ENCODE assay signal across 8 cellular contexts in the genomic region with DNA sequence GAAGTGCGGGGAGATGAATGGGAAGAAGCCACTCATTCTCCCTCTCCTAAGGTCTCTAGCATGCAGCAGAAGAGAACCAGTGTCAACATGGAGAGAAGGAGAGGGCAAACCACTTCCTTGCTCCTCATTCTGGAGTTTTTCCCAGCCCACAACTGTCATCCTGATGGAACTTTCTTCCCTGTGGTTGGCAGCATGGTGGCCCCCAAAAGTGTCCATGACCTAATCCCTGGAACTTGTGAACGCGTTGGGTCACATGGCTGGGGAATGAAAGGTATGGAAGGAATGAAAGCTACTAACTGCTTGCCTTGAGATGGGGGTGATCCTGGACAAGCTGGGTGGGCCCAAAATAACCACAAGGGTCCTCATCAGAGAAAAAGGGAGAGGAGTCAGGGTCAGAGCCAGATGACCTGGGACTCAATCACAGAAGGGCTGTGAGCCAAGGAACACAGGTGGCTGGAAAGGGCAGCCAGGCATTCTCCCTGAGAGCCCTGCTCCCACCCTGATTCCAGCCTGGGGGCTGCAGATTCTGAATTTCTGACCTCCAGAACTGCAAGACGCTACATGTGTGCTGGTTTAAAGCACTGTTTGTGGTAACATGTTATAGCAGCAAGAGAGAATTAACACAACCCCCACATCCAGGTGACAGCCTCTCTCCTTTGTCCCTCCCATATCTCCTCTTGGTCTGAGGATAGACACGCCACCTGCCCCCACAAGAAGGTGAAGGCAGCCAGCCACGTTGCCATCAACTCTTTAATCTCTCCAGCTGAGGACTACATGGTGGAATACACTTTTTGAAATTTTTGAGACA.
DNase-seq lines count a peak whose midpoint lies in the region; ATAC-seq and TF ChIP-seq lines count a peak whose summit lies in the region.

No MANE protein-coding gene starts in this region.

- TF ChIP-seq RAD21 in SK-N-SH (IDR thresholded peaks at IDR 0.05; ENCODE audit: low read length) = no peak

- H3K79me2 ChIP-seq in SK-N-SH (ENCODE audit: insufficient read depth) = no peaks in the 10 kb centered on the region; the same call in 1 of the 2 replicates

- peaks cover 20% of the 10 kb centered on the region for H3F3A ChIP-seq in SK-N-SH (replicated peaks; ENCODE audit: insufficient read depth)

- H3K9me3 ChIP-seq in SK-N-SH = no peaks in the 10 kb centered on the region
- H3K9me3 ChIP-seq in gastrocnemius medialis = no peaks in the 10 kb centered on the region

- peak overlapping the region; percentile 75 for H3K9ac ChIP-seq in SK-N-SH

- 56% methylated on average over 6 of the region's 6 CpGs for WGBS in SK-N-SH (ENCODE audit: low lambda C conversion rate)

- intact Hi-C loops in gastrocnemius medialis (cut with DNase I; ENCODE audit: low total_unique reads) = loop anchor here (1.0 kb wide), 1 partner anchor 88 kb away; no protein-coding TSS in a partner anchor

- TF ChIP-seq POLR2A in gastrocnemius medialis (IDR thresholded peaks at IDR 0.05) = no peak

- CTCF ChIA-PET in SK-N-SH (lab: Yijun Ruan, JAX) (interaction anchor here (1.0 to 1.4 kb wide), 5 partner anchors 11 to 88 kb away, joined by 3 to 8 read pairs (median 5); no protein-coding TSS in a partner anchor), GM10248 (lab: Yijun Ruan, JAX) (interaction anchor here (1.0 to 4.8 kb wide), 4 partner anchors 11 to 87 kb away, joined by 3 to 30 read pairs (median 4); no protein-coding TSS in a partner anchor)

- DNase-seq in GM04503 (ENCODE audit: low read depth) (peak; percentile 87), SK-N-SH (no peak), fibroblast of the aortic adventitia (ENCODE audit: low read depth) (peak; percentile 52), gastrocnemius medialis (peak in 1 of 2 donors; percentile 1), OCI-M1 (lab: John Stamatoyannopoulos, UW) (no peak), GM10248 (ENCODE audit: extremely low spot score) (no peak), anterior cingulate cortex (lab: John Stamatoyannopoulos, UW) (no peak)
- DNase-seq in stimulated activated CD4-positive, alpha-beta T cell treated with anti-CD3 and anti-CD28 coated beads, Interleukin-15, amount 100 ng/mL, for 24 hours = no peak

- POLR2A ChIA-PET in SK-N-SH (lab: Yijun Ruan, JAX) (interaction anchor here (1.4 kb wide), 1 partner anchor 96 kb away, joined by 3 read pairs; the partner anchor contains the start of gene GINS1), GM10248 (lab: Yijun Ruan, JAX) (no interaction called here)

- H3K4me1 ChIP-seq in SK-N-SH (ENCODE audit: control insufficient read depth in 1 of 2, insufficient read depth in 2 of 2, low read depth in 1 of 2, low read length in 1 of 2) = peaks cover 27 to 39% of the 10 kb centered on the region in 2 experiments; a peak in 3 of 4 replicates
- peaks cover 18% of the 10 kb centered on the region in 2 donors for H3K4me1 ChIP-seq in gastrocnemius medialis

- peak overlapping the region; percentile 19; the same call in 1 of the 2 replicates for H2AFZ ChIP-seq in SK-N-SH (ENCODE audit: low read depth)

- no peaks in the 10 kb centered on the region for H3K27me3 ChIP-seq in SK-N-SH (ENCODE audit: insufficient read depth)
- no peaks in the 10 kb centered on the region for H3K27me3 ChIP-seq in gastrocnemius medialis

- H3K36me3 ChIP-seq in SK-N-SH (replicated peaks in 1 of 2; ENCODE audit: control insufficient read depth in 1 of 2, insufficient read depth in 2 of 2, low read length in 1 of 2) (peaks cover 0 to 6% of the 10 kb centered on the region in 2 experiments), gastrocnemius medialis (no peaks in the 10 kb centered on the region)

- TF ChIP-seq CTCF in SK-N-SH (IDR thresholded peaks at IDR 0.05) = no peak
- no peak for TF ChIP-seq CTCF in fibroblast of the aortic adventitia (IDR thresholded peaks at IDR 0.05; ENCODE audit: insufficient read depth, low read length)
- TF ChIP-seq CTCF in gastrocnemius medialis (IDR thresholded peaks at IDR 0.05 in 4 of 5, conservative IDR thresholded peaks at IDR 0.05 in 1 of 5) = no peak
- no peak for TF ChIP-seq CTCF in GM10248 (IDR thresholded peaks at IDR 0.05; ENCODE audit: control extremely low read depth, extremely low read depth, low read depth, missing control alignments)

- in situ Hi-C loops in gastrocnemius medialis (cut with MboI; ENCODE audit: low sequenced_read_pairs in 4 of 4) = no loop called here

- no peaks in the 10 kb centered on the region for H4K20me1 ChIP-seq in SK-N-SH (ENCODE audit: insufficient read depth)

- H3K4me3 ChIP-seq in SK-N-SH (ENCODE audit: low read depth in 2 of 2, low read length in 1 of 2) (peak overlapping the region in 1 of 2 experiments; percentile 45; a peak in 2 of 4 replicates), fibroblast of the aortic adventitia (ENCODE audit: low read depth, low read length) (peak overlapping the region; percentile 41), gastrocnemius medialis (peak overlapping the region in 2 of 4 donors; percentile 17 to 24)

- peak overlapping the region; percentile 77 for H3K4me2 ChIP-seq in SK-N-SH

- peak in 1 of 2 experiments; percentile 52; a peak in 1 of 4 replicates for TF ChIP-seq EP300 in SK-N-SH (IDR thresholded peaks at IDR 0.05; ENCODE audit: borderline replicate concordance in 1 of 2, low read depth in 1 of 2, low read length in 1 of 2)

- peak in 1 of 2 donors; percentile 15 for ATAC-seq in gastrocnemius medialis

- no peaks in the 10 kb centered on the region for H3K9me2 ChIP-seq in SK-N-SH

- H3K27ac ChIP-seq in SK-N-SH (ENCODE audit: low read depth in 2 of 2, low read length in 1 of 2) (peak overlapping the region; percentile 90 to 91), gastrocnemius medialis (peak overlapping the region; percentile 55 to 72 (median 59))

TF ChIP-seq in SK-N-SH, 30 proteins besides CTCF, POLR2A, EP300 and RAD21 (continues in another document):
- TF ChIP-seq POLR2AphosphoS5 (IDR thresholded peaks at IDR 0.05; ENCODE audit: low read depth, low read length) = no peak
- TF ChIP-seq TCF12 (IDR thresholded peaks at IDR 0.05) = peak; percentile 65
- TF ChIP-seq SIN3A (IDR thresholded peaks at IDR 0.05; ENCODE audit: borderline replicate concordance, low read depth, low read length) = no peak
- TF ChIP-seq YY1 (IDR thresholded peaks at IDR 0.05; ENCODE audit: low read depth) = no peak
- TF ChIP-seq, protein P1, sequence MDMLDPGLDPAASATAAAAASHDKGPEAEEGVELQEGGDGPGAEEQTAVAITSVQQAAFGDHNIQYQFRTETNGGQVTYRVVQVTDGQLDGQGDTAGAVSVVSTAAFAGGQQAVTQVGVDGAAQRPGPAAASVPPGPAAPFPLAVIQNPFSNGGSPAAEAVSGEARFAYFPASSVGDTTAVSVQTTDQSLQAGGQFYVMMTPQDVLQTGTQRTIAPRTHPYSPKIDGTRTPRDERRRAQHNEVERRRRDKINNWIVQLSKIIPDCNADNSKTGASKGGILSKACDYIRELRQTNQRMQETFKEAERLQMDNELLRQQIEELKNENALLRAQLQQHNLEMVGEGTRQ (IDR thresholded peaks at IDR 0.05; ENCODE audit: borderline replicate concordance, low read depth, low read length) = no peak
- TF ChIP-seq, protein P2, sequence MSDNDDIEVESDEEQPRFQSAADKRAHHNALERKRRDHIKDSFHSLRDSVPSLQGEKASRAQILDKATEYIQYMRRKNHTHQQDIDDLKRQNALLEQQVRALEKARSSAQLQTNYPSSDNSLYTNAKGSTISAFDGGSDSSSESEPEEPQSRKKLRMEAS (IDR thresholded peaks at IDR 0.05; ENCODE audit: low read depth) = peak; percentile 80
- peak; percentile 72 for TF ChIP-seq USF1 (IDR thresholded peaks at IDR 0.05; ENCODE audit: borderline replicate concordance, low read depth)
- no peak for TF ChIP-seq IRF3 (IDR thresholded peaks at IDR 0.05; ENCODE audit: low read depth, low read length)
- no peak for TF ChIP-seq TAF1 (IDR thresholded peaks at IDR 0.05; ENCODE audit: borderline replicate concordance, low read depth, low read length)
- no peak for TF ChIP-seq ELF1 (IDR thresholded peaks at IDR 0.05)
- no peak for TF ChIP-seq NRF1 (IDR thresholded peaks at IDR 0.05; ENCODE audit: low read depth, low read length)
- TF ChIP-seq GABPA (IDR thresholded peaks at IDR 0.05; ENCODE audit: low read depth) = no peak
- TF ChIP-seq CHD2 (IDR thresholded peaks at IDR 0.05; ENCODE audit: low read length, partially characterized antibody) = no peak
- no peak for TF ChIP-seq EZH2phosphoT487 (IDR thresholded peaks at IDR 0.05; ENCODE audit: borderline replicate concordance, low read depth)
- no peak for TF ChIP-seq FOXM1 (IDR thresholded peaks at IDR 0.05; ENCODE audit: low read depth)
- TF ChIP-seq, protein P3, sequence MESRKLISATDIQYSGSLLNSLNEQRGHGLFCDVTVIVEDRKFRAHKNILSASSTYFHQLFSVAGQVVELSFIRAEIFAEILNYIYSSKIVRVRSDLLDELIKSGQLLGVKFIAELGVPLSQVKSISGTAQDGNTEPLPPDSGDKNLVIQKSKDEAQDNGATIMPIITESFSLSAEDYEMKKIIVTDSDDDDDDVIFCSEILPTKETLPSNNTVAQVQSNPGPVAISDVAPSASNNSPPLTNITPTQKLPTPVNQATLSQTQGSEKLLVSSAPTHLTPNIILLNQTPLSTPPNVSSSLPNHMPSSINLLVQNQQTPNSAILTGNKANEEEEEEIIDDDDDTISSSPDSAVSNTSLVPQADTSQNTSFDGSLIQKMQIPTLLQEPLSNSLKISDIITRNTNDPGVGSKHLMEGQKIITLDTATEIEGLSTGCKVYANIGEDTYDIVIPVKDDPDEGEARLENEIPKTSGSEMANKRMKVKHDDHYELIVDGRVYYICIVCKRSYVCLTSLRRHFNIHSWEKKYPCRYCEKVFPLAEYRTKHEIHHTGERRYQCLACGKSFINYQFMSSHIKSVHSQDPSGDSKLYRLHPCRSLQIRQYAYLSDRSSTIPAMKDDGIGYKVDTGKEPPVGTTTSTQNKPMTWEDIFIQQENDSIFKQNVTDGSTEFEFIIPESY (IDR thresholded peaks at IDR 0.05; ENCODE audit: borderline replicate concordance, low read depth) = no peak

Comparison
In these comparisons a context has a peak if more than half of its experiments do, and no peak if none do; other contexts are left out.
1. DNase-seq: peak in GM04503 (single experiment) and fibroblast of the aortic adventitia (single experiment); none in SK-N-SH (single experiment), OCI-M1 (single experiment), GM10248 (single experiment), stimulated activated CD4-positive, alpha-beta T cell treated with anti-CD3 and anti-CD28 coated beads, Interleukin-15, amount 100 ng/mL, for 24 hours (single experiment) and anterior cingulate cortex (0 of 58).